ENCODE assay signal across 13 cellular contexts in genomic region chr20:9344080-9344920, GRCh38.
DNase-seq lines count a peak whose midpoint lies in the region; ATAC-seq, FAIRE-seq and TF ChIP-seq lines count a peak whose summit lies in the region.
"Had no signal": no experiment of that assay in that cellular context is flagged by ENCODE, and none has a peak within 500 bp of the region (broad histone marks: within the 10 kb centered on the region; RNA-seq: fewer than 3 reads in every experiment).

No MANE protein-coding gene starts in this region.

- H3K9me1 ChIP-seq in IMR-90 (ENCODE audit: insufficient read depth, low read length): peaks cover 22% of the 10 kb centered on the region

- no peak overlapping the region for H3K56ac ChIP-seq in IMR-90 (ENCODE audit: extremely low read depth, insufficient read depth, low read length)

- H2BK12ac ChIP-seq in mesenchymal stem cell (ENCODE audit: low read length in 2 of 2): peak overlapping the region; percentile 38 to 40

- H3K18ac ChIP-seq in IMR-90 (ENCODE audit: low read depth, low read length): no peak overlapping the region
- peak overlapping the region; percentile 30 to 47 for H3K18ac ChIP-seq in mesenchymal stem cell (ENCODE audit: low read depth in 1 of 2, low read length in 2 of 2)

- no peak overlapping the region for H3K9ac ChIP-seq in IMR-90 (ENCODE audit: low read depth, low read length)
- H3K9ac ChIP-seq in mesenchymal stem cell (ENCODE audit: low read length): no peak overlapping the region

- H4K5ac ChIP-seq in IMR-90 (ENCODE audit: low read depth, low read length): no peak overlapping the region

- no peaks in the 10 kb centered on the region for H3K27me3 ChIP-seq in IMR-90 (ENCODE audit: control insufficient read depth, insufficient read depth, low read length)
- H3K27me3 ChIP-seq in mesenchymal stem cell (ENCODE audit: control insufficient read depth in 1 of 2, insufficient read depth in 1 of 2, low read length in 2 of 2): no peaks in the 10 kb centered on the region

- H3K36me3 ChIP-seq in IMR-90 (ENCODE audit: control insufficient read depth, insufficient read depth, low read length) (peaks cover 4% of the 10 kb centered on the region), mesenchymal stem cell (ENCODE audit: control insufficient read depth in 1 of 2, insufficient read depth in 2 of 2, low read depth in 1 of 2, low read length in 2 of 2) (peaks cover 0 to 2% of the 10 kb centered on the region in 2 experiments)

- H3K14ac ChIP-seq in IMR-90 (replicated peaks; ENCODE audit: low read depth, low read length) (peak overlapping the region; percentile 25; the same call in 1 of the 2 replicates), mesenchymal stem cell (ENCODE audit: low read length in 2 of 2) (no peak overlapping the region)

- DNase-seq in A549 (ENCODE audit: low read depth in 1 of 2, low spot score in 1 of 2) (no peak), IMR-90 (peak; percentile 85), fibroblast of gingiva (ENCODE audit: low read depth) (peak; percentile 77), mesenchymal stem cell (peak; percentile 92), natural killer cell (no peak), GM10266 (ENCODE audit: extremely low spot score) (no peak)
- DNase-seq in activated CD4-positive, alpha-beta T cell treated with anti-CD3 and anti-CD28 coated beads for 4 hours: no peak
- DNase-seq in stimulated activated CD4-positive, alpha-beta T cell treated with anti-CD3 and anti-CD28 coated beads, Interleukin-4, amount 100 ng/mL, for 1 hour: no peak
- DNase-seq: activated CD8-positive, alpha-beta memory T cell treated with anti-CD3 and anti-CD28 coated beads, Interleukin-2, amount 50 U/mL, for 4 hours; central memory CD4-positive, alpha-beta T cell; NCI-H526 had no signal

- H4K91ac ChIP-seq in IMR-90 (ENCODE audit: insufficient read depth, low read depth, low read length) (no peak overlapping the region; the same call in 1 of the 2 replicates), mesenchymal stem cell (ENCODE audit: low read length) (no peak overlapping the region)

- POLR2A ChIA-PET in A549 (lab: Yijun Ruan, JAX) (no interaction called here), IMR-90 (lab: Charles Lee; ENCODE audit: unreplicated experiment) (no interaction called here)

- H2BK15ac ChIP-seq in IMR-90 (ENCODE audit: low read depth, low read length): no peak overlapping the region; the same call in 2 of the 3 replicates
- no peak overlapping the region for H2BK15ac ChIP-seq in mesenchymal stem cell (ENCODE audit: low read depth, poor library complexity, severe bottlenecking)

- peak overlapping the region; percentile 17 for H2AK9ac ChIP-seq in IMR-90 (replicated peaks; ENCODE audit: low read depth, low read length, poor library complexity)

- H3K9me3 ChIP-seq in A549 (no peaks in the 10 kb centered on the region), IMR-90 (ENCODE audit: control insufficient read depth, insufficient read depth, low read length) (no peaks in the 10 kb centered on the region), mesenchymal stem cell (ENCODE audit: control insufficient read depth, low read length) (no peaks in the 10 kb centered on the region)

- peak; percentile 96 for FAIRE-seq in A549 (lab: Jason Lieb, UNC)

- no peaks in the 10 kb centered on the region for H3K9me3 Mint-ChIP-seq in natural killer cell
- H3K9me3 Mint-ChIP-seq: CD14-positive monocyte; T-helper 1 cell treated with Interleukin-12 subunit alpha and Interleukin-12 subunit beta and Interleukin-4 antibody, amounts not matched to agents 30 μg/mL and 1 μg/mL, for 36 hours had no signal

- no peak overlapping the region for H3K27ac Mint-ChIP-seq in natural killer cell
- H3K27ac Mint-ChIP-seq: T-helper 1 cell treated with Interleukin-12 subunit alpha and Interleukin-12 subunit beta and Interleukin-4 antibody, amounts not matched to agents 30 μg/mL and 1 μg/mL, for 36 hours had no signal

- H3K23ac ChIP-seq in IMR-90 (ENCODE audit: low read depth, low read length) (peak overlapping the region; percentile 35; the same call in 1 of the 2 replicates), mesenchymal stem cell (ENCODE audit: low read length in 2 of 2) (no peak overlapping the region)

- BruUV-seq in IMR-90 (replicated peaks; lab: Mats Ljungman, UMichigan): no TSS peak

- H3K4me1 Mint-ChIP-seq in natural killer cell: no peaks in the 10 kb centered on the region

- dilution Hi-C loops in IMR-90 (cut with HindIII; ENCODE audit: low sequenced_read_pairs, unreplicated experiment): no loop called here

- H3K27ac ChIP-seq in A549 (peak overlapping the region; percentile 9 to 45; a peak in 1 of 6 replicates), IMR-90 (ENCODE audit: insufficient read depth, low read length) (no peak overlapping the region), mesenchymal stem cell (ENCODE audit: low read length, poor library complexity, severe bottlenecking) (peak overlapping the region; percentile 77)

- no peak overlapping the region for H2AFZ ChIP-seq in IMR-90 (replicated peaks; ENCODE audit: low read length, poor library complexity)
- H2AFZ ChIP-seq in mesenchymal stem cell (ENCODE audit: low read depth, low read length): no peak overlapping the region

- no peaks in the 10 kb centered on the region for H4K20me1 ChIP-seq in IMR-90 (ENCODE audit: insufficient read depth, low read length)

- no peaks in the 10 kb centered on the region for H3K36me3 Mint-ChIP-seq in natural killer cell
- H3K36me3 Mint-ChIP-seq: CD14-positive monocyte had no signal

- H3K27me3 Mint-ChIP-seq in natural killer cell (ENCODE audit: low read depth in 2 of 2): peaks cover 0 to 6% of the 10 kb centered on the region in 2 donors

- H3K4me2 ChIP-seq in A549 (peak overlapping the region; percentile 43), IMR-90 (ENCODE audit: low read depth, low read length) (peak overlapping the region; percentile 8; the same call in 1 of the 2 replicates), mesenchymal stem cell (ENCODE audit: low read length, poor library complexity, severe bottlenecking) (no peak overlapping the region)

- TF ChIP-seq RAD21 in A549 (conservative IDR thresholded peaks at IDR 0.05 in 1 of 2, IDR thresholded peaks at IDR 0.05 in 1 of 2) (no peak), IMR-90 (IDR thresholded peaks at IDR 0.05; ENCODE audit: low read length) (no peak)

- H3K4me3 ChIP-seq in A549 (no peak overlapping the region), IMR-90 (ENCODE audit: insufficient read depth, low read depth, low read length) (no peak overlapping the region), mesenchymal stem cell (ENCODE audit: insufficient read depth in 1 of 2, low read depth in 1 of 2, low read length in 2 of 2) (no peak overlapping the region)

- CTCF ChIA-PET in A549 (lab: Yijun Ruan, JAX): interaction anchor here (0.9 to 4.9 kb wide), 7 partner anchors 13 to 490 kb away, joined by 3 to 30 read pairs (median 3); no protein-coding TSS in a partner anchor
- CTCF ChIA-PET in IMR-90 (lab: Yijun Ruan, JAX): interaction anchor here (1.2 kb wide), 1 partner anchor 585 kb away, joined by 6 read pairs; no protein-coding TSS in a partner anchor

- in situ Hi-C loops in IMR-90 (cut with MboI; ENCODE audit: low sequenced_read_pairs): no loop called here

- H2BK20ac ChIP-seq in IMR-90 (ENCODE audit: low read depth, low read length): peak overlapping the region; percentile 36

- 0 out of 6 replicates have a peak, but pooled peaks of 1 of the 2 experiments have one; percentile 30 for ATAC-seq in A549
- ATAC-seq in IMR-90 (ENCODE audit: low read depth): peak; percentile 50
- ATAC-seq in natural killer cell: no peak

- H3K4me1 ChIP-seq in A549 (peaks cover 37% of the 10 kb centered on the region), IMR-90 (ENCODE audit: control insufficient read depth, insufficient read depth, low read length) (peaks cover 14% of the 10 kb centered on the region), mesenchymal stem cell (ENCODE audit: control insufficient read depth, insufficient read depth, low read depth, low read length) (peaks cover 6% of the 10 kb centered on the region)

- WGBS in A549 (ENCODE audit: missing lambda C conversion rate): 70% methylated on average over 11 of the region's 11 CpGs
- WGBS in IMR-90 (ENCODE audit: extremely low coverage in 2 of 2, insufficient read length in 1 of 2), 2 experiments: 45 to 100% methylated on average over 1 to 4 of the region's 11 CpGs
- WGBS in mesenchymal stem cell: 24% methylated on average over 11 of the region's 11 CpGs

- intact Hi-C loops in IMR-90 (cut with micrococcal nuclease): no loop called here
- intact Hi-C loops in natural killer cell (cut with micrococcal nuclease): no loop called here

- H3K79me1 ChIP-seq in IMR-90 (ENCODE audit: low read depth in 1 of 2, low read length in 2 of 2) (peaks cover 19 to 61% of the 10 kb centered on the region in 2 experiments; a peak in 3 of 4 replicates), mesenchymal stem cell (replicated peaks; ENCODE audit: low read length, poor library complexity, severe bottlenecking) (peaks cover 8% of the 10 kb centered on the region)

- TF ChIP-seq EP300 in A549 (IDR thresholded peaks at IDR 0.05): no peak

- H3K4ac ChIP-seq in IMR-90 (ENCODE audit: low read depth, low read length): peak overlapping the region; percentile 16; the same call in 1 of the 2 replicates
- peak overlapping the region in 1 of 2 experiments; percentile 24 for H3K4ac ChIP-seq in mesenchymal stem cell (ENCODE audit: low read depth in 1 of 2, low read length in 2 of 2)

- H2BK5ac ChIP-seq in IMR-90 (ENCODE audit: low read depth, low read length, poor library complexity, severe bottlenecking): no peak overlapping the region
- no peak overlapping the region for H2BK5ac ChIP-seq in mesenchymal stem cell (ENCODE audit: low read depth, low read length, poor library complexity, severe bottlenecking)

- no peak for TF ChIP-seq POLR2A in A549 (IDR thresholded peaks at IDR 0.05; ENCODE audit: low read length)
- TF ChIP-seq POLR2A in IMR-90 (IDR thresholded peaks at IDR 0.05; ENCODE audit: low read depth, low read length): no peak

- H3K4me3 Mint-ChIP-seq in natural killer cell: no peak overlapping the region
- H3K4me3 Mint-ChIP-seq: CD14-positive monocyte; T-helper 1 cell treated with Interleukin-12 subunit alpha and Interleukin-12 subunit beta and Interleukin-4 antibody, amounts not matched to agents 30 μg/mL and 1 μg/mL, for 36 hours had no signal

- H4K8ac ChIP-seq in IMR-90 (ENCODE audit: low read depth in 2 of 2, low read length in 2 of 2) (peak overlapping the region in 1 of 2 experiments; percentile 32; a peak in 1 of 4 replicates), mesenchymal stem cell (ENCODE audit: low read length) (peak overlapping the region; percentile 39)

- no peak overlapping the region for H2AK5ac ChIP-seq in IMR-90 (ENCODE audit: low read depth, low read length)
- peak overlapping the region; percentile 11 for H2AK5ac ChIP-seq in mesenchymal stem cell (ENCODE audit: low read length, severe bottlenecking)

- peak overlapping the region; percentile 7; the same call in 1 of the 2 replicates for H2BK120ac ChIP-seq in IMR-90 (ENCODE audit: low read depth, low read length)
- no peak overlapping the region for H2BK120ac ChIP-seq in mesenchymal stem cell (ENCODE audit: low read depth, low read length)

- TF ChIP-seq CTCF in A549 (IDR thresholded peaks at IDR 0.05) (no peak), IMR-90 (conservative IDR thresholded peaks at IDR 0.05; ENCODE audit: low read depth, low read length) (no peak), natural killer cell (IDR thresholded peaks at IDR 0.05) (no peak), GM10266 (IDR thresholded peaks at IDR 0.05; ENCODE audit: control insufficient read depth, insufficient read depth, low read depth, missing control alignments) (no peak)

Comparison
In these comparisons a context has a peak if more than half of its experiments do, and no peak if none do; other contexts are left out.
1. DNase-seq: peak in IMR-90 (single experiment), fibroblast of gingiva (single experiment) and mesenchymal stem cell (single experiment); none in A549 (0 of 2), activated CD4-positive, alpha-beta T cell treated with anti-CD3 and anti-CD28 coated beads for 4 hours (0 of 2), stimulated activated CD4-positive, alpha-beta T cell treated with anti-CD3 and anti-CD28 coated beads, Interleukin-4, amount 100 ng/mL, for 1 hour (single experiment), natural killer cell (single experiment) and GM10266 (single experiment).